ENCODE assay signal across 18 cellular contexts in genomic region chr6:152386131-152386530, GRCh38.
"Had no signal": no experiment of that assay in that cellular context is flagged by ENCODE, and none has a peak within 500 bp of the region (broad histone marks: within the 10 kb centered on the region; RNA-seq: fewer than 3 reads in every experiment).

No MANE protein-coding gene starts in this region.

- H3K9me3 ChIP-seq: neutrophil, right atrium auricular region, thyroid gland, uterus had no signal

- H3K4me3 Mint-ChIP-seq: activated naive CD4-positive, alpha-beta T cell treated with anti-CD3 and anti-CD28 coated beads, Interleukin-2, amount 50 U/mL, for 24 hours; brain; dendritic cell treated with granulocyte-macrophage colony-stimulating factor and Interleukin-4, amounts not matched to agents 40 ng/mL and 50 ng/mL, for 4 days had no signal

- H3K4me1 Mint-ChIP-seq: activated naive CD4-positive, alpha-beta T cell treated with anti-CD3 and anti-CD28 coated beads, Interleukin-2, amount 50 U/mL, for 24 hours had no signal

- H3K27ac Mint-ChIP-seq: activated naive CD4-positive, alpha-beta T cell treated with anti-CD3 and anti-CD28 coated beads, Interleukin-2, amount 50 U/mL, for 24 hours; brain; dendritic cell treated with granulocyte-macrophage colony-stimulating factor and Interleukin-4, amounts not matched to agents 40 ng/mL and 50 ng/mL, for 4 days had no signal

- H3K36me3 Mint-ChIP-seq: activated naive CD4-positive, alpha-beta T cell treated with anti-CD3 and anti-CD28 coated beads, Interleukin-2, amount 50 U/mL, for 24 hours; brain had no signal

- DNase-seq: activated CD4-positive, alpha-beta T cell treated with anti-CD3 and anti-CD28 coated beads, Interleukin-2, amount 50 U/mL, for 4 hours; activated CD4-positive, CD25-positive, alpha-beta regulatory T cell treated with anti-CD3 and anti-CD28 coated beads, Interleukin-2, amount 50 U/mL, for 72 hours; activated T-cell treated with anti-CD3 and anti-CD28 coated beads, Interleukin-2, amount 50 U/mL, for 1 hour; amniotic stem cell; cerebellar nuclear complex; erythroblast; left cardiac atrium; midbrain; small intestine; thyroid gland; uterus had no signal

- H3K27me3 ChIP-seq: hepatocyte, neutrophil, right atrium auricular region, thyroid gland, uterus had no signal

- H3K9me3 Mint-ChIP-seq: activated naive CD4-positive, alpha-beta T cell treated with anti-CD3 and anti-CD28 coated beads, Interleukin-2, amount 50 U/mL, for 24 hours; brain; dendritic cell treated with granulocyte-macrophage colony-stimulating factor and Interleukin-4, amounts not matched to agents 40 ng/mL and 50 ng/mL, for 4 days had no signal

- H3K27me3 Mint-ChIP-seq: dendritic cell treated with granulocyte-macrophage colony-stimulating factor and Interleukin-4, amounts not matched to agents 40 ng/mL and 50 ng/mL, for 4 days had no signal

- H3K4me1 ChIP-seq: uterus had no signal

- H3K4me3 ChIP-seq: hepatocyte, lung, right atrium auricular region, thyroid gland, uterus had no signal

- H3K27ac ChIP-seq: hepatocyte, neutrophil, right atrium auricular region, uterus had no signal

- H3K36me3 ChIP-seq: right atrium auricular region, uterus had no signal

- ATAC-seq: left cardiac atrium had no signal
